ENCODE assay signal across 8 cellular contexts in genomic region chr1:155320661-155321576, GRCh38. TPM values are rescaled to one million over a fixed set of nuclear protein-coding genes. Genes with fewer than 3 reads are reported as not detected.
A peak's percentile ranks its signal among the peaks of the same experiment; 100 is the strongest.
DNase-seq lines count a peak whose midpoint lies in the region; ATAC-seq and TF ChIP-seq lines count a peak whose summit lies in the region.

A gene with protein sequence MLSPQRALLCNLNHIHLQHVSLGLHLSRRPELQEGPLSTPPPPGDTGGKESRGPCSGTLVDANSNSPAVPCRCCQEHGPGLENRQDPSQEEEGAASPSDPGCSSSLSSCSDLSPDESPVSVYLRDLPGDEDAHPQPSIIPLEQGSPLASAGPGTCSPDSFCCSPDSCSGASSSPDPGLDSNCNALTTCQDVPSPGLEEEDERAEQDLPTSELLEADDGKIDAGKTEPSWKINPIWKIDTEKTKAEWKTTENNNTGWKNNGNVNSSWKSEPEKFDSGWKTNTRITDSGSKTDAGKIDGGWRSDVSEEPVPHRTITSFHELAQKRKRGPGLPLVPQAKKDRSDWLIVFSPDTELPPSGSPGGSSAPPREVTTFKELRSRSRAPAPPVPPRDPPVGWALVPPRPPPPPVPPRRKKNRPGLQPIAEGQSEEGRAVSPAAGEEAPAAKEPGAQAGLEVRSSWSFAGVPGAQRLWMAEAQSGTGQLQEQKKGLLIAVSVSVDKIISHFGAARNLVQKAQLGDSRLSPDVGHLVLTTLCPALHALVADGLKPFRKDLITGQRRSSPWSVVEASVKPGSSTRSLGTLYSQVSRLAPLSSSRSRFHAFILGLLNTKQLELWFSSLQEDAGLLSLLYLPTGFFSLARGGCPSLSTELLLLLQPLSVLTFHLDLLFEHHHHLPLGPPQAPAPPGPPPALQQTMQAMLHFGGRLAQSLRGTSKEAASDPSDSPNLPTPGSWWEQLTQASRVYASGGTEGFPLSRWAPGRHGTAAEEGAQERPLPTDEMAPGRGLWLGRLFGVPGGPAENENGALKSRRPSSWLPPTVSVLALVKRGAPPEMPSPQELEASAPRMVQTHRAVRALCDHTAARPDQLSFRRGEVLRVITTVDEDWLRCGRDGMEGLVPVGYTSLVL (plus strand): TSS chr1:155320894. CDS start chr1:155321774, 880 bp downstream.

- peak within 1 kb of the TSS; percentile 96 for H3K27ac ChIP-seq in colonic mucosa

- no peaks in the 10 kb centered on the region for H3K27me3 ChIP-seq in colonic mucosa

- intact Hi-C loops in colonic mucosa (cut with DNase I), result loop anchor here (5.0 kb wide), 2 partner anchors 44 to 69 kb away; partner anchors contain the start of gene HCN3

- ATAC-seq in HG02571 (IDR thresholded peaks at IDR 0.05; ENCODE audit: unreplicated experiment) (no peak), HG03039 (IDR thresholded peaks at IDR 0.05; ENCODE audit: unreplicated experiment) (no peak)

- H3K9me3 ChIP-seq in colonic mucosa, result no peaks in the 10 kb centered on the region

- peaks cover 20% of the 10 kb centered on the region for H3K4me1 ChIP-seq in colonic mucosa

- peak within 1 kb of the TSS; percentile 83 for H3K4me3 ChIP-seq in colonic mucosa

- peak within 1 kb of the TSS; percentile 66 to 71 for H3K9ac ChIP-seq in colonic mucosa (ENCODE audit: low read depth in 2 of 2, low read length in 2 of 2)

- no peaks in the 10 kb centered on the region for H3K36me3 ChIP-seq in colonic mucosa

- TF ChIP-seq CTCF in colonic mucosa (IDR thresholded peaks at IDR 0.05), result no peak

- DNase-seq in CD1c-positive myeloid dendritic cell (ENCODE audit: extremely low spot score) (peak; percentile 68), NCI-H1105 treated with DMSO at 0.1 percent for 48 hours (lab: John Stamatoyannopoulos, UW) (peak; percentile 88), colonic mucosa (peak; percentile 92), kidney tubule cell (ENCODE audit: low spot score) (peak; percentile 47)
- peak; percentile 69 for DNase-seq in activated CD4-positive, alpha-beta T cell treated with anti-CD3 and anti-CD28 coated beads, Interleukin-2, amount 50 U/mL, for 1 hour
- peak; percentile 46 to 66 for DNase-seq in stimulated activated CD4-positive, alpha-beta T cell treated with anti-CD3 and anti-CD28 coated beads, Interleukin-15, amount 100 ng/mL, for 1 hour (ENCODE audit: low read depth in 1 of 2, low spot score in 1 of 2)

RNA-seq across cellular contexts. Expression of the gene that starts here (rescaled TPM):
- 100 to 1,000 TPM in 1 of 2 donors, 10 to 100 TPM in 1; 68.4 to 113 TPM for total RNA-seq in colonic mucosa
